In genomic region chr1:42479621-42480020, GRCh38 we compare ENCODE assay signal across 13 cellular contexts. TPM values are rescaled to one million over a fixed set of nuclear protein-coding genes. Genes with fewer than 3 reads are reported as not detected.
DNase-seq lines count a peak whose midpoint lies in the region; ATAC-seq and TF ChIP-seq lines count a peak whose summit lies in the region.
"Had no signal": no experiment of that assay in that cellular context is flagged by ENCODE, and none has a peak within 500 bp of the region (broad histone marks: within the 10 kb centered on the region; RNA-seq: fewer than 3 reads in every experiment).

No MANE protein-coding gene starts in this region.

- H3K9me3 ChIP-seq in upper lobe of left lung (no peaks in the 10 kb centered on the region), MG63 (no peaks in the 10 kb centered on the region)
- H3K9me3 ChIP-seq: adrenal gland had no signal

- DNase-seq in SIG-M5 treated with dmso at 0.1 percent for 504 hours (lab: John Stamatoyannopoulos, UW; ENCODE audit: unreplicated experiment) (peak; percentile 8), SIG-M5 (lab: John Stamatoyannopoulos, UW) (no peak), NCI-H226 (peak; percentile 85), choroid plexus epithelial cell (ENCODE audit: low read depth) (peak; percentile 17), upper lobe of left lung (no peak), MG63 (no peak), glomerular visceral epithelial cell (ENCODE audit: extremely low spot score) (no peak), GM10266 (ENCODE audit: extremely low spot score) (no peak)
- DNase-seq: adrenal gland, NCI-H2107 had no signal

- TF ChIP-seq CTCF in choroid plexus epithelial cell (conservative IDR thresholded peaks at IDR 0.05; ENCODE audit: low read depth, low read length) (peak; percentile 17), upper lobe of left lung (IDR thresholded peaks at IDR 0.05) (no peak), GM10266 (IDR thresholded peaks at IDR 0.05; ENCODE audit: control insufficient read depth, insufficient read depth, low read depth, missing control alignments) (no peak)

- ATAC-seq in upper lobe of left lung (ENCODE audit: low FRiP score in 2 of 2), result peak; percentile 29 to 57

- no peak overlapping the region for H3K4me3 ChIP-seq in choroid plexus epithelial cell (ENCODE audit: low read depth, low read length)
- no peak overlapping the region for H3K4me3 ChIP-seq in upper lobe of left lung
- H3K4me3 ChIP-seq in MG63, result no peak overlapping the region
- H3K4me3 ChIP-seq: adrenal gland had no signal

- no peak overlapping the region for H3K27ac ChIP-seq in upper lobe of left lung
- H3K27ac ChIP-seq: adrenal gland, VCaP had no signal

- TF ChIP-seq EP300 in upper lobe of left lung (IDR thresholded peaks at IDR 0.05), result no peak

- peaks cover 0 to 29% (median 0%) of the 10 kb centered on the region in 4 donors for H3K36me3 ChIP-seq in upper lobe of left lung
- H3K36me3 ChIP-seq in MG63, result no peaks in the 10 kb centered on the region

- no peaks in the 10 kb centered on the region for H3K27me3 ChIP-seq in upper lobe of left lung
- no peaks in the 10 kb centered on the region for H3K27me3 ChIP-seq in MG63
- H3K27me3 ChIP-seq: adrenal gland had no signal

- WGBS in upper lobe of left lung, 2 donors, result 52 to 68% methylated on average over 4 of the region's 4 CpGs

- TF ChIP-seq POLR2A in upper lobe of left lung (IDR thresholded peaks at IDR 0.05), result no peak

- no peaks in the 10 kb centered on the region for H3K4me1 ChIP-seq in upper lobe of left lung
- H3K4me1 ChIP-seq: adrenal gland had no signal

RNA-seq across cellular contexts. Expression of gene CCDC30, which starts 16.5 kb away (rescaled TPM):
- total RNA-seq in upper lobe of left lung, result 10 to 100 TPM in 2 of 6 donors, 1 to 10 TPM in 4; 4.4 to 40.9 (median 8.2) TPM
- total RNA-seq in MG63 (2014; rRNA removed; shearing (Covaris generic); ENCODE audit: low replicate concordance), result 0.56 TPM in 1 of 2 replicates, not detected in the other

RNA-seq across cellular contexts. Expression of gene PPCS, which starts 23.3 kb away (rescaled TPM):
- 10 to 100 TPM; 56.4 to 95.3 (median 74.6) TPM for total RNA-seq in upper lobe of left lung
- total RNA-seq in MG63 (2014; rRNA removed; shearing (Covaris generic); ENCODE audit: low replicate concordance), result 30.3 and 58.5 TPM in 2 replicates

RNA-seq across cellular contexts. Expression of gene ZMYND12, which starts 23.8 kb away (rescaled TPM):
- total RNA-seq in upper lobe of left lung, result 1 to 10 TPM in 5 of 6 donors, not detected in 1; 1.5 to 9.4 (median 4.1) TPM
- total RNA-seq in MG63 (2014; rRNA removed; shearing (Covaris generic); ENCODE audit: low replicate concordance), result 0.07 TPM in 1 of 2 replicates, not detected in the other
- total RNA-seq: frontal cortex; natural killer cell treated with Interleukin-12 subunit alpha and Interleukin-12 subunit beta and Interleukin-15 and Interleukin-18, amount 100 ng/mL, for 72 hours had no signal

Comparison
In these comparisons a context has a peak if more than half of its experiments do, and no peak if none do; other contexts are left out.
1. DNase-seq: peak in SIG-M5 treated with dmso at 0.1 percent for 504 hours (single experiment), NCI-H226 (single experiment) and choroid plexus epithelial cell (single experiment); none in SIG-M5 (single experiment), upper lobe of left lung (0 of 2), MG63 (single experiment), glomerular visceral epithelial cell (single experiment) and GM10266 (single experiment).